16 cellular contexts compared by ENCODE assay signal in genomic region chr7:2008101-2008935, GRCh38.
DNase-seq lines count a peak whose midpoint lies in the region; ATAC-seq and TF ChIP-seq lines count a peak whose summit lies in the region.
"Had no signal": no experiment of that assay in that cellular context is flagged by ENCODE, and none has a peak within 500 bp of the region (broad histone marks: within the 10 kb centered on the region; RNA-seq: fewer than 3 reads in every experiment).

No MANE protein-coding gene starts in this region.

- H3K4me3 Mint-ChIP-seq in GM23338, result no peak overlapping the region

- H3K4me1 Mint-ChIP-seq in GM23338, result no peaks in the 10 kb centered on the region; the same call in 2 of the 3 replicates

- no peak overlapping the region for H3K27ac Mint-ChIP-seq in GM23338

- TF ChIP-seq CTCF in GM23338 (conservative IDR thresholded peaks at IDR 0.05; ENCODE audit: low read depth in 2 of 2) (0 out of 4 replicates have a peak, but pooled peaks of 1 of the 2 experiments have one; percentile 4), WERI-Rb-1 (IDR thresholded peaks at IDR 0.05; ENCODE audit: low read depth, low read length) (0 out of 2 replicates have a peak, but pooled peaks have one; percentile 11)

- intact Hi-C loops in right cardiac atrium (cut with DNase I), result no loop called here
- intact Hi-C loops in sciatic nerve (cut with DNase I), result no loop called here

- H3K27me3 ChIP-seq in GM23338 (ENCODE audit: insufficient read depth) (no peaks in the 10 kb centered on the region), WERI-Rb-1 (ENCODE audit: insufficient read depth, low read depth, severe bottlenecking) (no peaks in the 10 kb centered on the region), right cardiac atrium (ENCODE audit: control insufficient read depth, insufficient read depth) (no peaks in the 10 kb centered on the region)
- H3K27me3 ChIP-seq: esophagus squamous epithelium had no signal

- H3K36me3 ChIP-seq in GM23338 (ENCODE audit: insufficient read depth), result no peaks in the 10 kb centered on the region; the same call in 1 of the 2 replicates
- H3K36me3 ChIP-seq in WERI-Rb-1, result no peaks in the 10 kb centered on the region; the same call in 1 of the 2 replicates

- 0 out of 2 replicates have a peak, but pooled peaks cover 2% of the 10 kb centered on the region for H3K79me2 ChIP-seq in GM23338 (replicated peaks; ENCODE audit: insufficient read depth)

- H3K4me1 ChIP-seq in GM23338 (ENCODE audit: insufficient read depth) (no peaks in the 10 kb centered on the region), right cardiac atrium (ENCODE audit: control insufficient read depth, insufficient read depth, low read length) (no peaks in the 10 kb centered on the region)
- H3K4me1 ChIP-seq: esophagus squamous epithelium had no signal

- ATAC-seq in GM23338 (peak; percentile 19), right cardiac atrium (no peak), sciatic nerve (no peak), GM18519 (IDR thresholded peaks at IDR 0.05; ENCODE audit: low FRiP score, unreplicated experiment) (no peak), HG02840 (IDR thresholded peaks at IDR 0.05; ENCODE audit: low FRiP score, unreplicated experiment) (no peak)

- WGBS in right cardiac atrium, result 78% methylated on average over 28 of the region's 28 CpGs

- no peaks in the 10 kb centered on the region for H3K9me3 ChIP-seq in WERI-Rb-1 (ENCODE audit: severe bottlenecking)
- no peaks in the 10 kb centered on the region for H3K9me3 ChIP-seq in right cardiac atrium (ENCODE audit: control insufficient read depth, low read length)
- H3K9me3 ChIP-seq: esophagus squamous epithelium, SK-N-SH had no signal

- H3K4me3 ChIP-seq in GM23338 (no peak overlapping the region), WERI-Rb-1 (ENCODE audit: low read depth, low read length) (no peak overlapping the region), right cardiac atrium (ENCODE audit: low read length) (no peak overlapping the region)
- H3K4me3 ChIP-seq: esophagus squamous epithelium had no signal

- no peaks in the 10 kb centered on the region for H3K9me3 Mint-ChIP-seq in GM23338

- H3K9me2 ChIP-seq in GM23338 (ENCODE audit: insufficient read depth), result no peaks in the 10 kb centered on the region
- H3K9me2 ChIP-seq: SK-N-SH had no signal

- DNase-seq in GM23338 (ENCODE audit: low spot score), result no peak
- DNase-seq in WERI-Rb-1, result no peak
- DNase-seq in right cardiac atrium, result peak; percentile 12 to 58 (median 52)
- DNase-seq in sciatic nerve (ENCODE audit: low spot score), result peak; percentile 48
- no peak for DNase-seq in Ammon's horn (ENCODE audit: low spot score)
- DNase-seq in cerebellum (ENCODE audit: low spot score), result no peak
- DNase-seq: activated CD8-positive, alpha-beta memory T cell treated with anti-CD3 and anti-CD28 coated beads for 24 hours; activated gamma-delta T cell treated with Interleukin-2 at 50 U/mL for 16 hours; esophagus squamous epithelium; kidney glomerular epithelial cell; NCI-H146; NCI-H524 treated with DMSO at 0.1 percent for 48 hours; OCI-M1 had no signal

- H2AFZ ChIP-seq in GM23338, result no peak overlapping the region

- no peak overlapping the region for H3K27ac ChIP-seq in GM23338 (ENCODE audit: low read depth)
- no peak overlapping the region for H3K27ac ChIP-seq in WERI-Rb-1
- peak overlapping the region; percentile 82 for H3K27ac ChIP-seq in right cardiac atrium (ENCODE audit: low read length)
- H3K27ac ChIP-seq: esophagus squamous epithelium had no signal

- peaks cover 3% of the 10 kb centered on the region; the same call in 2 of the 3 replicates for H3K36me3 Mint-ChIP-seq in GM23338 (ENCODE audit: low read depth)

- H4K20me1 ChIP-seq in GM23338 (replicated peaks; ENCODE audit: insufficient read depth), result 0 out of 2 replicates have a peak, but pooled peaks cover 5% of the 10 kb centered on the region

- H3F3A ChIP-seq in GM23338 (replicated peaks; ENCODE audit: low read depth), result no peaks in the 10 kb centered on the region

- H3K4me2 ChIP-seq in GM23338, result no peak overlapping the region
- H3K4me2 ChIP-seq: SK-N-SH had no signal

- peaks cover 10% of the 10 kb centered on the region for H3K27me3 Mint-ChIP-seq in GM23338 (ENCODE audit: insufficient read depth, low read depth, poor library complexity)

TF ChIP-seq in GM23338, 12 proteins besides CTCF, POLR2A, EP300 and RAD21 (continues in another document):
- TF ChIP-seq CREB1 (CRISPR knock-in tag; IDR thresholded peaks at IDR 0.05; ENCODE audit: low read depth) (no peak), EZH2phosphoT487 (IDR thresholded peaks at IDR 0.05; ENCODE audit: unreplicated experiment) (no peak), REST (IDR thresholded peaks at IDR 0.05; ENCODE audit: unreplicated experiment) (no peak), NANOG (IDR thresholded peaks at IDR 0.05; ENCODE audit: borderline replicate concordance) (no peak), EZH2 (IDR thresholded peaks at IDR 0.05; ENCODE audit: low read depth, unreplicated experiment) (no peak), STAT1 (IDR thresholded peaks at IDR 0.05; ENCODE audit: unreplicated experiment) (no peak), ZNF114 (CRISPR knock-in tag; IDR thresholded peaks at IDR 0.05) (no peak), ETS1 (IDR thresholded peaks at IDR 0.05) (no peak), ZNF331 (CRISPR knock-in tag; IDR thresholded peaks at IDR 0.05; ENCODE audit: low read depth) (no peak)

Comparison
In these comparisons a context has a peak if more than half of its experiments do, and no peak if none do; other contexts are left out.
1. DNase-seq: peak in right cardiac atrium (3 of 3) and sciatic nerve (single experiment); none in GM23338 (single experiment), WERI-Rb-1 (single experiment), Ammon's horn (single experiment) and cerebellum (single experiment).